ENCODE assay signal across 24 cellular contexts in genomic region chr9:131447600-131447999, GRCh38. TPM values are rescaled to one million over a fixed set of nuclear protein-coding genes. Genes with fewer than 3 reads are reported as not detected.
DNase-seq lines count a peak whose midpoint lies in the region; ATAC-seq and TF ChIP-seq lines count a peak whose summit lies in the region.
"Had no signal": no experiment of that assay in that cellular context is flagged by ENCODE, and none has a peak within 500 bp of the region (broad histone marks: within the 10 kb centered on the region; RNA-seq: fewer than 3 reads in every experiment).

No MANE protein-coding gene starts in this region.

- H3K9me3 ChIP-seq in HEK293 (ENCODE audit: control insufficient read depth, insufficient read depth, low read depth, low read length) (no peaks in the 10 kb centered on the region), spleen (no peaks in the 10 kb centered on the region)
- H3K9me3 ChIP-seq: A549, adrenal gland, BE2C, gastroesophageal sphincter, prostate gland, SJCRH30, upper lobe of left lung had no signal

- no peaks in the 10 kb centered on the region for H3K9me3 Mint-ChIP-seq in activated T-cell treated with anti-CD3 and anti-CD28 coated beads, Interleukin-2, amount 50 U/mL, for 24 hours
- H3K9me3 Mint-ChIP-seq in stimulated activated naive CD8-positive, alpha-beta T cell treated with anti-CD3 and anti-CD28 coated beads, Interleukin-15, amount 100 ng/mL, for 72 hours: no peaks in the 10 kb centered on the region
- no peaks in the 10 kb centered on the region for H3K9me3 Mint-ChIP-seq in activated CD8-positive, alpha-beta memory T cell treated with anti-CD3 and anti-CD28 coated beads, Interleukin-2, amount 10 ng/mL, durations not matched to agents 7 days and 5 days (ENCODE audit: low read depth)
- H3K9me3 Mint-ChIP-seq: endodermal cell had no signal

- DNase-seq in activated T-cell treated with anti-CD3 and anti-CD28 coated beads, Interleukin-2, amount 50 U/mL, for 24 hours: no peak
- DNase-seq in activated T-cell treated with anti-CD3 and anti-CD28 coated beads, Interleukin-2, amount 50 U/mL, for 1 hour: no peak
- DNase-seq in dorsolateral prefrontal cortex (no peak), spleen (peak; percentile 41), NCI-H187 (lab: John Stamatoyannopoulos, UW) (no peak)
- DNase-seq in stimulated activated naive CD8-positive, alpha-beta T cell treated with anti-CD3 and anti-CD28 coated beads, Interleukin-15, amount 100 ng/mL, for 72 hours: no peak
- DNase-seq in activated CD8-positive, alpha-beta memory T cell treated with anti-CD3 and anti-CD28 coated beads, Interleukin-2, amount 10 ng/mL, durations not matched to agents 7 days and 5 days: no peak
- DNase-seq: activated gamma-delta T cell, adrenal gland, BE2C, COR-L47, DND-41, endodermal cell, Kasumi-1, left ventricle myocardium superior, MV-4-11, NCI-H524 treated with DMSO at 0.1 percent for 48 hours, SJCRH30, upper lobe of left lung had no signal

- no peak overlapping the region for H3K27ac ChIP-seq in HEK293 (ENCODE audit: extremely low read depth, low read depth, low read length)
- peak overlapping the region in 38 of 59 donors; percentile 1 to 74 (median 38) for H3K27ac ChIP-seq in dorsolateral prefrontal cortex
- no peak overlapping the region for H3K27ac ChIP-seq in spleen
- H3K27ac ChIP-seq: A549, adrenal gland, coronary artery, gastroesophageal sphincter, prostate gland, SJCRH30, upper lobe of left lung had no signal

- H3K4me1 Mint-ChIP-seq in activated T-cell treated with anti-CD3 and anti-CD28 coated beads, Interleukin-2, amount 50 U/mL, for 24 hours (ENCODE audit: low read depth): peaks cover 26% of the 10 kb centered on the region
- H3K4me1 Mint-ChIP-seq in stimulated activated naive CD8-positive, alpha-beta T cell treated with anti-CD3 and anti-CD28 coated beads, Interleukin-15, amount 100 ng/mL, for 72 hours: peaks cover 20% of the 10 kb centered on the region
- peaks cover 20% of the 10 kb centered on the region for H3K4me1 Mint-ChIP-seq in activated CD8-positive, alpha-beta memory T cell treated with anti-CD3 and anti-CD28 coated beads, Interleukin-2, amount 10 ng/mL, durations not matched to agents 7 days and 5 days
- H3K4me1 Mint-ChIP-seq: endodermal cell had no signal

- intact Hi-C loops in dorsolateral prefrontal cortex (cut with DNase I) (no loop called here), spleen (cut with DNase I; ENCODE audit: low total_unique reads) (no loop called here)

- H3K4me3 Mint-ChIP-seq in activated T-cell treated with anti-CD3 and anti-CD28 coated beads, Interleukin-2, amount 50 U/mL, for 24 hours: no peak overlapping the region
- H3K4me3 Mint-ChIP-seq in stimulated activated naive CD8-positive, alpha-beta T cell treated with anti-CD3 and anti-CD28 coated beads, Interleukin-15, amount 100 ng/mL, for 72 hours: no peak overlapping the region
- H3K4me3 Mint-ChIP-seq in activated CD8-positive, alpha-beta memory T cell treated with anti-CD3 and anti-CD28 coated beads, Interleukin-2, amount 10 ng/mL, durations not matched to agents 7 days and 5 days: no peak overlapping the region
- H3K4me3 Mint-ChIP-seq: endodermal cell had no signal

- WGBS in spleen, 5 donors: 88 to 94% (median 90%) methylated on average over 14 of the region's 14 CpGs

- no peak for TF ChIP-seq POLR2A in spleen (IDR thresholded peaks at IDR 0.05)

- H3K36me3 ChIP-seq in HEK293 (ENCODE audit: control insufficient read depth in 2 of 2, insufficient read depth in 1 of 2, low read length in 2 of 2) (peaks cover 64 to 92% of the 10 kb centered on the region in 2 experiments), spleen (peaks cover 3 to 100% (median 87%) of the 10 kb centered on the region in 6 donors)

- peaks cover 97% of the 10 kb centered on the region for H3K36me3 Mint-ChIP-seq in activated T-cell treated with anti-CD3 and anti-CD28 coated beads, Interleukin-2, amount 50 U/mL, for 24 hours (ENCODE audit: low read depth)
- peaks cover 64% of the 10 kb centered on the region for H3K36me3 Mint-ChIP-seq in activated CD8-positive, alpha-beta memory T cell treated with anti-CD3 and anti-CD28 coated beads, Interleukin-2, amount 10 ng/mL, durations not matched to agents 7 days and 5 days

- H3K27me3 Mint-ChIP-seq in activated T-cell treated with anti-CD3 and anti-CD28 coated beads, Interleukin-2, amount 50 U/mL, for 24 hours: no peaks in the 10 kb centered on the region
- H3K27me3 Mint-ChIP-seq in stimulated activated naive CD8-positive, alpha-beta T cell treated with anti-CD3 and anti-CD28 coated beads, Interleukin-15, amount 100 ng/mL, for 72 hours: no peaks in the 10 kb centered on the region
- no peaks in the 10 kb centered on the region for H3K27me3 Mint-ChIP-seq in activated CD8-positive, alpha-beta memory T cell treated with anti-CD3 and anti-CD28 coated beads, Interleukin-2, amount 10 ng/mL, durations not matched to agents 7 days and 5 days

- CTCF ChIA-PET in HEK293 (lab: Yijun Ruan, JAX): interaction anchor here (0.7 to 1.3 kb wide), 7 partner anchors 9 to 111 kb away, joined by 3 to 5 read pairs (median 4); no protein-coding TSS in a partner anchor
- CTCF ChIA-PET in activated CD8-positive, alpha-beta memory T cell treated with anti-CD3 and anti-CD28 coated beads, Interleukin-2, amount 10 ng/mL, durations not matched to agents 7 days and 5 days (lab: Charles Lee): no interaction called here

- H3K27ac Mint-ChIP-seq in activated T-cell treated with anti-CD3 and anti-CD28 coated beads, Interleukin-2, amount 50 U/mL, for 24 hours: peak overlapping the region; percentile 3
- H3K27ac Mint-ChIP-seq in stimulated activated naive CD8-positive, alpha-beta T cell treated with anti-CD3 and anti-CD28 coated beads, Interleukin-15, amount 100 ng/mL, for 72 hours: no peak overlapping the region
- H3K27ac Mint-ChIP-seq in activated CD8-positive, alpha-beta memory T cell treated with anti-CD3 and anti-CD28 coated beads, Interleukin-2, amount 10 ng/mL, durations not matched to agents 7 days and 5 days: no peak overlapping the region

- H3K4me3 ChIP-seq in HEK293 (ENCODE audit: low read depth, low read length) (no peak overlapping the region), dorsolateral prefrontal cortex (no peak overlapping the region), spleen (no peak overlapping the region)
- H3K4me3 ChIP-seq: A549, adrenal gland, coronary artery, gastroesophageal sphincter, prostate gland, SJCRH30, upper lobe of left lung had no signal

- H3K27me3 ChIP-seq in dorsolateral prefrontal cortex: no peaks in the 10 kb centered on the region
- no peaks in the 10 kb centered on the region for H3K27me3 ChIP-seq in spleen (replicated peaks in 1 of 7)
- H3K27me3 ChIP-seq: adrenal gland, BE2C, gastroesophageal sphincter, SJCRH30, upper lobe of left lung had no signal

- TF ChIP-seq CTCF in HEK293 (tag by site-specific recombination; IDR thresholded peaks at IDR 0.05) (no peak), dorsolateral prefrontal cortex (IDR thresholded peaks at IDR 0.05 in 54 of 56, conservative IDR thresholded peaks at IDR 0.05 in 2 of 56; ENCODE audit: low read depth in 1 of 56, partially characterized antibody in 56 of 56) (no peak), spleen (IDR thresholded peaks at IDR 0.05 in 8 of 11, conservative IDR thresholded peaks at IDR 0.05 in 3 of 11) (no peak)

- POLR2A ChIA-PET in HEK293 (lab: Yijun Ruan, JAX): interaction anchor here (0.6 to 1.2 kb wide), 3 partner anchors 10 to 75 kb away, joined by 3 read pairs; no protein-coding TSS in a partner anchor

- no peak for ATAC-seq in stimulated activated naive CD8-positive, alpha-beta T cell treated with anti-CD3 and anti-CD28 coated beads, Interleukin-15, amount 100 ng/mL, for 72 hours
- no peak for ATAC-seq in activated CD8-positive, alpha-beta memory T cell treated with anti-CD3 and anti-CD28 coated beads, Interleukin-2, amount 10 ng/mL, durations not matched to agents 7 days and 5 days
- ATAC-seq: A549, gastroesophageal sphincter had no signal

- H3K4me1 ChIP-seq in HEK293 (ENCODE audit: control insufficient read depth, insufficient read depth, low read length): 0 out of 2 replicates have a peak, but pooled peaks cover 5% of the 10 kb centered on the region
- H3K4me1 ChIP-seq in spleen: peaks cover 0 to 5% (median 0%) of the 10 kb centered on the region in 6 donors
- H3K4me1 ChIP-seq: A549, BE2C, prostate gland, SJCRH30, upper lobe of left lung had no signal

TF ChIP-seq in HEK293, 187 proteins besides CTCF, POLR2A, EP300 and RAD21:
- peak; percentile 38; the same call in 1 of the 2 replicates for TF ChIP-seq HIC1 (tag by site-specific recombination; IDR thresholded peaks at IDR 0.05)
- peak; percentile 30; the same call in 1 of the 2 replicates for TF ChIP-seq ZFHX2 (tag by site-specific recombination; conservative IDR thresholded peaks at IDR 0.05)
- TF ChIP-seq ZNF157 (tag by site-specific recombination; IDR thresholded peaks at IDR 0.05): no peak
- TF ChIP-seq EGR2 (tag by site-specific recombination; IDR thresholded peaks at IDR 0.05; ENCODE audit: low read depth): peak; percentile 51; the same call in 1 of the 2 replicates
- TF ChIP-seq ZNF585B (tag by site-specific recombination; IDR thresholded peaks at IDR 0.05): no peak

RNA-seq across cellular contexts. Expression of gene PRRC2B, which starts 53.7 kb away (rescaled TPM):
- total RNA-seq in dorsolateral prefrontal cortex: 100 to 1,000 TPM; 234 to 434 (median 347) TPM
- 100 to 1,000 TPM; 136 to 235 (median 186) TPM for total RNA-seq in spleen
- 10 to 100 TPM; 23.3 to 63.1 (median 31.4) TPM for polyA plus RNA-seq in spleen
- 100 to 1,000 TPM; 242 to 293 TPM for total RNA-seq in activated CD8-positive, alpha-beta memory T cell treated with anti-CD3 and anti-CD28 coated beads, Interleukin-2, amount 10 ng/mL, durations not matched to agents 7 days and 5 days

RNA-seq across cellular contexts. Expression of gene POMT1, which starts 55.1 kb away (rescaled TPM):
- total RNA-seq in dorsolateral prefrontal cortex (100 to 1,000 TPM in 1 of 120 experiments, 10 to 100 TPM in 119; 34.7 to 106 (median 58.6) TPM), spleen (10 to 100 TPM; 24.5 to 45.8 (median 30.0) TPM)
- polyA plus RNA-seq in spleen: 10 to 100 TPM; 20.4 to 66.5 (median 47.5) TPM
- 10 to 100 TPM; 41.5 to 53.7 TPM for total RNA-seq in activated CD8-positive, alpha-beta memory T cell treated with anti-CD3 and anti-CD28 coated beads, Interleukin-2, amount 10 ng/mL, durations not matched to agents 7 days and 5 days

Comparison
In these comparisons a context has a peak if more than half of its experiments do, and no peak if none do; other contexts are left out.
1. H3K27ac ChIP-seq: peak in dorsolateral prefrontal cortex (38 of 59); none in HEK293 (single experiment) and spleen (0 of 8).